In the genomic region with DNA sequence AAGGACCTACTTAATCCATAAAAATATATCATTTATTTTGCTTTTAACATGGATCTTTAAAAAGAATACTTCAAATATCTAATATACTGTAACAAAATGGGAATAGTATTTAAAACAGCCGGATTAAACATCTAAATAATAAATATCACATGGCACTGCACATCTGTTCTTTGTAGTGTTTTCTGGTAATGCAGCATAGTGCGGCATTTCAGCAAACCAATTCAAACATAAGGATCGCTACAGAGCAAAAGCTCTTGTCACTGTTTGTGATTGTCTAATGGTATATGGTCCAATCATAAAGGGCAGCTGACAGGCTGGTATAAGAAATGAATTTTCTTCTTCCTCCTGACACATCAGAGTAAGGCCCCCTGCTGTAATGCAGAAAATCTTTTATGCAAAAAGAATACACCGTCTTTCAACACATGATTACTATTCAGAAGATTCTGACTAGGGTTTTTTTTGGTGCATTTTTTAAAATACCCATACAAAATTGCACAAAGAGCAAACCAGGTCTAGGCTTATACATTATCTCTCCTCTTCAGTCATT, we compare ENCODE assay signal across 2 cellular contexts.
TF ChIP-seq lines count a peak whose summit lies in the region.

No MANE protein-coding gene starts in this region.

TF ChIP-seq in neural cell, 6 proteins besides CTCF, POLR2A, EP300 and RAD21 (continued from another document):
- peak; percentile 70 for TF ChIP-seq REST (IDR thresholded peaks at IDR 0.05; ENCODE audit: borderline replicate concordance)
- TF ChIP-seq EZH2 (IDR thresholded peaks at IDR 0.05; ENCODE audit: borderline replicate concordance, insufficient read depth, low read length, poor library complexity, severe bottlenecking), result no peak

TF ChIP-seq in SK-N-SH treated with all-trans-retinoic acid at 6 μM for 48 hours, 23 proteins besides CTCF, POLR2A, EP300 and RAD21 (continued from another document):
- TF ChIP-seq POU6F1 (CRISPR knock-in tag; IDR thresholded peaks at IDR 0.05; ENCODE audit: borderline replicate concordance, low read depth), result no peak
- no peak for TF ChIP-seq ARNTL (CRISPR knock-in tag; IDR thresholded peaks at IDR 0.05; ENCODE audit: borderline replicate concordance, low read depth)
- TF ChIP-seq GLIS3 (CRISPR knock-in tag; IDR thresholded peaks at IDR 0.05), result no peak
- TF ChIP-seq BACH2 (CRISPR knock-in tag; IDR thresholded peaks at IDR 0.05; ENCODE audit: borderline replicate concordance), result no peak
- no peak for TF ChIP-seq ZNF8 (CRISPR knock-in tag; IDR thresholded peaks at IDR 0.05)
- TF ChIP-seq CREB5 (CRISPR knock-in tag; IDR thresholded peaks at IDR 0.05; ENCODE audit: low read depth), result no peak
